Comparison of ENCODE assay signal across 1 cellular context in genomic region chr12:124621296-124621660, GRCh38.
TF ChIP-seq lines count a peak whose summit lies in the region.

No MANE protein-coding gene starts in this region.

TF ChIP-seq in H1, 55 proteins besides CTCF, POLR2A, EP300 and RAD21:
- TF ChIP-seq BCL11A (IDR thresholded peaks at IDR 0.05; ENCODE audit: low read depth in 2 of 2, low read length in 2 of 2) (no peak), TEAD4 (IDR thresholded peaks at IDR 0.05; ENCODE audit: low read depth, low read length) (peak; percentile 70)
